9 cellular contexts compared by ENCODE assay signal in genomic region chr12:46369095-46369473, GRCh38. TPM values are rescaled to one million over a fixed set of nuclear protein-coding genes. Genes with fewer than 3 reads are reported as not detected.
DNase-seq lines count a peak whose midpoint lies in the region; ATAC-seq and TF ChIP-seq lines count a peak whose summit lies in the region.
"Had no signal": no experiment of that assay in that cellular context is flagged by ENCODE, and none has a peak within 500 bp of the region (broad histone marks: within the 10 kb centered on the region; RNA-seq: fewer than 3 reads in every experiment).

No MANE protein-coding gene starts in this region.

- peaks cover 65% of the 10 kb centered on the region for H3K4me1 Mint-ChIP-seq in CD8-positive, alpha-beta T cell (ENCODE audit: low read depth)
- peaks cover 64% of the 10 kb centered on the region for H3K4me1 Mint-ChIP-seq in progenitor cell of endocrine pancreas (ENCODE audit: low read depth)

- no peak for TF ChIP-seq CTCF in CD8-positive, alpha-beta T cell (IDR thresholded peaks at IDR 0.05)
- TF ChIP-seq CTCF in esophagus muscularis mucosa (IDR thresholded peaks at IDR 0.05) (no peak), progenitor cell of endocrine pancreas (IDR thresholded peaks at IDR 0.05; ENCODE audit: unreplicated experiment) (no peak)

- H3K9ac ChIP-seq in SK-N-MC (ENCODE audit: insufficient read length), result peak overlapping the region; percentile 100

- H3K9me3 ChIP-seq in CD8-positive, alpha-beta T cell (ENCODE audit: low read length), result no peaks in the 10 kb centered on the region
- H3K9me3 ChIP-seq in SK-N-MC (ENCODE audit: low read depth, low read length) (no peaks in the 10 kb centered on the region), esophagus muscularis mucosa (no peaks in the 10 kb centered on the region)

- intact Hi-C loops in CD8-positive, alpha-beta T cell (cut with DNase I, micrococcal nuclease), result no loop called here
- intact Hi-C loops in esophagus muscularis mucosa (cut with DNase I), result loop anchor here (2.0 to 10.0 kb wide), 3 partner anchors 102 to 244 kb away; no protein-coding TSS in a partner anchor

- CTCF ChIA-PET in CD8-positive, alpha-beta T cell (lab: Charles Lee), result no interaction called here

- H3K4me3 ChIP-seq in CD8-positive, alpha-beta T cell (ENCODE audit: low read depth, low read length), result peak overlapping the region; percentile 16
- H3K4me3 ChIP-seq in SK-N-MC (peak overlapping the region; percentile 97), esophagus muscularis mucosa (peak overlapping the region; percentile 80 to 96 (median 88))

- no peaks in the 10 kb centered on the region for H3K27me3 Mint-ChIP-seq in CD8-positive, alpha-beta T cell (ENCODE audit: low read depth)
- H3K27me3 Mint-ChIP-seq in progenitor cell of endocrine pancreas, result no peaks in the 10 kb centered on the region

- POLR2A ChIA-PET in CD8-positive, alpha-beta T cell (lab: Charles Lee), result interaction anchor here (1.7 to 4.5 kb wide), 2 partner anchors 14 to 155 kb away, joined by 3 to 36 read pairs; no protein-coding TSS in a partner anchor

- H3K27ac Mint-ChIP-seq in CD8-positive, alpha-beta T cell, result peak overlapping the region; percentile 98
- H3K27ac Mint-ChIP-seq in progenitor cell of endocrine pancreas, result peak overlapping the region; percentile 59

- H3K4me1 ChIP-seq in CD8-positive, alpha-beta T cell (ENCODE audit: insufficient read depth, low read length), result peaks cover 64% of the 10 kb centered on the region
- H3K4me1 ChIP-seq in esophagus muscularis mucosa, result peaks cover 55 to 75% (median 73%) of the 10 kb centered on the region in 4 donors

- H3K36me3 Mint-ChIP-seq in CD8-positive, alpha-beta T cell, result peaks cover 76% of the 10 kb centered on the region
- H3K36me3 Mint-ChIP-seq in progenitor cell of endocrine pancreas (ENCODE audit: insufficient read depth), result peaks cover 50% of the 10 kb centered on the region

- WGBS in esophagus muscularis mucosa, result 30% methylated on average over 4 of the region's 4 CpGs

- no peak for TF ChIP-seq POLR2A in esophagus muscularis mucosa (IDR thresholded peaks at IDR 0.05; ENCODE audit: low read depth)

- no peak for TF ChIP-seq EP300 in esophagus muscularis mucosa (IDR thresholded peaks at IDR 0.05)

- H3K27ac ChIP-seq in CD8-positive, alpha-beta T cell (ENCODE audit: low read depth, low read length), result no peak overlapping the region
- H3K27ac ChIP-seq in SK-N-MC (peak overlapping the region; percentile 61), esophagus muscularis mucosa (replicated peaks in 1 of 4) (peak overlapping the region; percentile 7 to 96 (median 67))

- peaks cover 59% of the 10 kb centered on the region for H3K36me3 ChIP-seq in CD8-positive, alpha-beta T cell (ENCODE audit: insufficient read depth, low read length)
- H3K36me3 ChIP-seq in SK-N-MC (ENCODE audit: insufficient read depth, low read length) (peaks cover 73% of the 10 kb centered on the region), esophagus muscularis mucosa (peaks cover 49 to 71% (median 61%) of the 10 kb centered on the region in 4 donors)

- H3K9me3 Mint-ChIP-seq in CD8-positive, alpha-beta T cell, result no peaks in the 10 kb centered on the region
- H3K9me3 Mint-ChIP-seq in progenitor cell of endocrine pancreas (ENCODE audit: low read depth), result no peaks in the 10 kb centered on the region

- no peak for DNase-seq in CD8-positive, alpha-beta T cell
- no peak for DNase-seq in SK-N-MC (ENCODE audit: low read depth, low spot score)
- no peak for DNase-seq in esophagus muscularis mucosa (ENCODE audit: extremely low spot score)
- DNase-seq in progenitor cell of endocrine pancreas (ENCODE audit: low spot score, unreplicated experiment), result no peak
- DNase-seq in NCI-H748 (lab: John Stamatoyannopoulos, UW; ENCODE audit: unreplicated experiment), result no peak
- DNase-seq in activated gamma-delta T cell treated with Interleukin-2 at 50 U/mL for 16 hours, result no peak
- DNase-seq: activated CD4-positive, CD25-positive, alpha-beta regulatory T cell had no signal

- no peaks in the 10 kb centered on the region for H3K27me3 ChIP-seq in CD8-positive, alpha-beta T cell (ENCODE audit: insufficient read depth, low read length)
- no peaks in the 10 kb centered on the region for H3K27me3 ChIP-seq in esophagus muscularis mucosa

- peak overlapping the region; percentile 89 for H3K4me3 Mint-ChIP-seq in CD8-positive, alpha-beta T cell
- H3K4me3 Mint-ChIP-seq in progenitor cell of endocrine pancreas (ENCODE audit: low read depth), result peak overlapping the region; percentile 99

- ATAC-seq in CD8-positive, alpha-beta T cell, result no peak
- ATAC-seq in HG03280 (IDR thresholded peaks at IDR 0.05; ENCODE audit: unreplicated experiment) (no peak), HG03095 (IDR thresholded peaks at IDR 0.05; ENCODE audit: unreplicated experiment) (no peak)

RNA-seq across cellular contexts. Expression of gene SLC38A2, which starts 3.5 kb away (rescaled TPM):
- 100 to 1,000 TPM; 268 to 279 TPM for total RNA-seq in CD8-positive, alpha-beta T cell
- total RNA-seq in esophagus muscularis mucosa (100 to 1,000 TPM; 177 to 241 (median 225) TPM), progenitor cell of endocrine pancreas (216 and 224 TPM in 2 replicates)

Comparison
In these comparisons a context has a peak if more than half of its experiments do, and no peak if none do; other contexts are left out.
1. H3K4me3 ChIP-seq: peak in every context shown above with its lines; median percentile 97 in SK-N-MC; 88 in esophagus muscularis mucosa; 16 in CD8-positive, alpha-beta T cell.